ENCODE assay signal across 26 cellular contexts in genomic region chr2:48085888-48086287, GRCh38.
"Had no signal": no experiment of that assay in that cellular context is flagged by ENCODE, and none has a peak within 500 bp of the region (broad histone marks: within the 10 kb centered on the region; RNA-seq: fewer than 3 reads in every experiment).

No MANE protein-coding gene starts in this region.

- H3K27me3 ChIP-seq: colonic mucosa, dorsolateral prefrontal cortex, esophagus squamous epithelium, gastrocnemius medialis, gastroesophageal sphincter, heart left ventricle, heart right ventricle had no signal

- FAIRE-seq: colon, endometrium, endothelial cell of umbilical vein had no signal

- H3K27ac ChIP-seq: colonic mucosa, coronary artery, dorsolateral prefrontal cortex, epithelial cell of prostate, esophagus squamous epithelium, foreskin keratinocyte, gastrocnemius medialis, gastroesophageal sphincter, heart left ventricle, heart right ventricle had no signal

- DNase-seq: colonic mucosa; cortex of kidney; dermis blood vessel endothelial cell; dorsolateral prefrontal cortex; effector CD4-positive, alpha-beta T cell; effector CD8-positive, alpha-beta T cell; effector memory CD4-positive, alpha-beta T cell; effector memory CD8-positive, alpha-beta T cell; endodermal cell; erythroblast; esophagus squamous epithelium; foreskin fibroblast; foreskin keratinocyte; foreskin melanocyte; gastrocnemius medialis; glutamatergic neuron; head of caudate nucleus; heart left ventricle; heart right ventricle had no signal

- H3K36me3 ChIP-seq: colonic mucosa, esophagus squamous epithelium, gastrocnemius medialis, gastroesophageal sphincter, heart left ventricle, heart right ventricle had no signal

- H3K9me3 ChIP-seq: colonic mucosa, esophagus squamous epithelium, gastrocnemius medialis had no signal

- ATAC-seq: effector memory CD8-positive, alpha-beta T cell; esophagus mucosa; foreskin keratinocyte; gastrocnemius medialis; gastroesophageal sphincter; heart left ventricle; heart right ventricle had no signal

- H3K4me3 ChIP-seq: colonic mucosa, coronary artery, dorsolateral prefrontal cortex, esophagus squamous epithelium, gastrocnemius medialis, gastroesophageal sphincter, heart left ventricle, heart right ventricle had no signal

- H3K4me1 ChIP-seq: colonic mucosa, esophagus squamous epithelium, foreskin keratinocyte, gastrocnemius medialis, gastroesophageal sphincter, heart right ventricle had no signal
